ENCODE assay signal across 24 cellular contexts in genomic region chr2:67878743-67879142, GRCh38.
"Had no signal": no experiment of that assay in that cellular context is flagged by ENCODE, and none has a peak within 500 bp of the region (broad histone marks: within the 10 kb centered on the region; RNA-seq: fewer than 3 reads in every experiment).

No MANE protein-coding gene starts in this region.

- ATAC-seq: gastrocnemius medialis; left cardiac atrium; mucosa of descending colon; natural killer cell treated with Interleukin-12 subunit alpha and Interleukin-12 subunit beta and Interleukin-15 and Interleukin-18, amount 100 ng/mL, for 72 hours; stimulated activated memory B cell treated with anti-CD40 and anti-IgM and Interleukin-4, amounts not matched to agents 10 μg/mL and 1 μg/mL and 100 μg/mL, for 72 hours; upper lobe of right lung had no signal

- H3K4me2 ChIP-seq: hepatocyte had no signal

- H3K36me3 ChIP-seq: colonic mucosa, gastrocnemius medialis, sigmoid colon, stomach, tibial artery, upper lobe of right lung had no signal

- H3K27ac ChIP-seq: colonic mucosa, gastrocnemius medialis, hepatocyte, sigmoid colon, stomach, upper lobe of right lung, VCaP had no signal

- H2AFZ ChIP-seq: hepatocyte had no signal

- DNase-seq: activated CD4-positive, alpha-beta T cell treated with anti-CD3 and anti-CD28 coated beads for 4 hours; activated CD4-positive, alpha-beta T cell treated with anti-CD3 and anti-CD28 coated beads, Interleukin-2, amount 50 U/mL, for 4 hours; activated CD8-positive, alpha-beta memory T cell treated with anti-CD3 and anti-CD28 coated beads for 24 hours; activated gamma-delta T cell treated with Interleukin-2 at 50 U/mL for 16 hours; activated naive CD4-positive, alpha-beta T cell treated with anti-CD3 and anti-CD28 coated beads, Interleukin-2, amount 50 U/mL, for 16 hours; amniotic stem cell; colonic mucosa; effector CD8-positive, alpha-beta T cell; gastrocnemius medialis; left cardiac atrium; mucosa of descending colon; sigmoid colon; small intestine; stimulated activated CD4-positive, alpha-beta T cell treated with anti-CD3 and anti-CD28 coated beads, Interleukin-1b, Interleukin-23, amount 100 ng/mL, for 48 hours; stimulated activated CD4-positive, alpha-beta T cell treated with anti-CD3 and anti-CD28 coated beads, Interleukin-4, amount 100 ng/mL, for 4 hours; stimulated activated CD8-positive, alpha-beta memory T cell treated with anti-CD3 and anti-CD28 coated beads, Interleukin-4, amount 100 ng/mL, for 48 hours; stomach; T-helper 1 cell; tibial artery; upper lobe of right lung had no signal

- H3K27me3 ChIP-seq: colonic mucosa, gastrocnemius medialis, hepatocyte, sigmoid colon, stomach, tibial artery, upper lobe of right lung had no signal

- H3K4me1 ChIP-seq: colonic mucosa, gastrocnemius medialis, sigmoid colon, stomach, upper lobe of right lung had no signal

- H3K4me3 ChIP-seq: colonic mucosa, gastrocnemius medialis, hepatocyte, mucosa of descending colon, sigmoid colon, stomach, tibial artery, upper lobe of right lung had no signal

- H3K9me3 ChIP-seq: colonic mucosa, gastrocnemius medialis, mucosa of descending colon, sigmoid colon, stomach, tibial artery, upper lobe of right lung had no signal
